Comparison of ENCODE assay signal across 20 cellular contexts in genomic region chr11:60390389-60390788, GRCh38. TPM values are rescaled to one million over a fixed set of nuclear protein-coding genes. Genes with fewer than 3 reads are reported as not detected.
"Had no signal": no experiment of that assay in that cellular context is flagged by ENCODE, and none has a peak within 500 bp of the region (broad histone marks: within the 10 kb centered on the region; RNA-seq: fewer than 3 reads in every experiment).

No MANE protein-coding gene starts in this region.

- H3K27ac Mint-ChIP-seq: activated naive CD8-positive, alpha-beta T cell treated with anti-CD3 and anti-CD28 coated beads, Interleukin-2, amount 10 ng/mL, durations not matched to agents 7 days and 5 days; activated T-helper 1 cell treated with anti-CD3 and anti-CD28 coated beads, Interleukin-12 subunit alpha, Interleukin-12 subunit beta, Interleukin-2, Interleukin-4 antibody, amounts not matched to agents 30 ng/mL and 10 ng/mL and 1 ng/mL, durations not matched to agents 14 hours and 24 hours and 36 hours; brain; type B pancreatic cell had no signal

- H3K27me3 ChIP-seq: esophagus squamous epithelium, suprapubic skin had no signal

- H3K27ac ChIP-seq: esophagus squamous epithelium, prostate gland, suprapubic skin had no signal

- H3K4me1 Mint-ChIP-seq: brain had no signal

- H3K9me3 Mint-ChIP-seq: activated naive CD8-positive, alpha-beta T cell treated with anti-CD3 and anti-CD28 coated beads, Interleukin-2, amount 10 ng/mL, durations not matched to agents 7 days and 5 days; activated T-helper 1 cell treated with anti-CD3 and anti-CD28 coated beads, Interleukin-12 subunit alpha, Interleukin-12 subunit beta, Interleukin-2, Interleukin-4 antibody, amounts not matched to agents 30 ng/mL and 10 ng/mL and 1 ng/mL, durations not matched to agents 14 hours and 24 hours and 36 hours; brain; stimulated activated naive CD8-positive, alpha-beta T cell treated with anti-CD3 and anti-CD28 coated beads, Interleukin-15, Interleukin-2, amounts not matched to agents 100 ng/mL and 50 ng/mL, for 24 hours; type B pancreatic cell had no signal

- H3K36me3 Mint-ChIP-seq: activated naive CD8-positive, alpha-beta T cell treated with anti-CD3 and anti-CD28 coated beads, Interleukin-2, amount 10 ng/mL, durations not matched to agents 7 days and 5 days; brain; type B pancreatic cell had no signal

- H3K4me3 ChIP-seq: esophagus squamous epithelium, prostate gland, skin epidermis, suprapubic skin had no signal

- H3K27me3 Mint-ChIP-seq: stimulated activated naive CD8-positive, alpha-beta T cell treated with anti-CD3 and anti-CD28 coated beads, Interleukin-15, Interleukin-2, amounts not matched to agents 100 ng/mL and 50 ng/mL, for 24 hours; type B pancreatic cell had no signal

- DNase-seq: activated CD4-positive, CD25-positive, alpha-beta regulatory T cell treated with anti-CD3 and anti-CD28 coated beads, Interleukin-2, amount 50 U/mL, for 72 hours; activated naive CD8-positive, alpha-beta T cell treated with anti-CD3 and anti-CD28 coated beads, Interleukin-2, amount 10 ng/mL, durations not matched to agents 7 days and 5 days; cortex of kidney; effector CD8-positive, alpha-beta T cell; esophagus squamous epithelium; left ventricle myocardium superior; right cardiac atrium; stimulated activated CD4-positive, alpha-beta T cell treated with anti-CD3 and anti-CD28 coated beads, Interleukin-4, amount 100 ng/mL, for 24 hours had no signal

- H3K4me3 Mint-ChIP-seq: activated naive CD8-positive, alpha-beta T cell treated with anti-CD3 and anti-CD28 coated beads, Interleukin-2, amount 10 ng/mL, durations not matched to agents 7 days and 5 days; activated T-helper 1 cell treated with anti-CD3 and anti-CD28 coated beads, Interleukin-12 subunit alpha, Interleukin-12 subunit beta, Interleukin-2, Interleukin-4 antibody, amounts not matched to agents 30 ng/mL and 10 ng/mL and 1 ng/mL, durations not matched to agents 14 hours and 24 hours and 36 hours; brain; stimulated activated naive CD8-positive, alpha-beta T cell treated with anti-CD3 and anti-CD28 coated beads, Interleukin-15, Interleukin-2, amounts not matched to agents 100 ng/mL and 50 ng/mL, for 24 hours; type B pancreatic cell had no signal

RNA-seq across cellular contexts. Expression of gene MS4A14, which starts 5.9 kb away (rescaled TPM):
- total RNA-seq: activated CD8-positive, alpha-beta memory T cell treated with anti-CD3 and anti-CD28 coated beads for 36 hours; activated T-helper 1 cell treated with anti-CD3 and anti-CD28 coated beads, Interleukin-12 subunit alpha, Interleukin-12 subunit beta, Interleukin-2, Interleukin-4 antibody, amounts not matched to agents 30 ng/mL and 10 ng/mL and 1 ng/mL, durations not matched to agents 14 hours and 24 hours and 36 hours; endothelial cell of umbilical vein; fibroblast of villous mesenchyme; kidney epithelial cell; osteoblast had no signal

RNA-seq across cellular contexts. Expression of gene MS4A7, which starts 12.1 kb away (rescaled TPM):
- total RNA-seq: activated CD8-positive, alpha-beta memory T cell treated with anti-CD3 and anti-CD28 coated beads for 36 hours; activated T-helper 1 cell treated with anti-CD3 and anti-CD28 coated beads, Interleukin-12 subunit alpha, Interleukin-12 subunit beta, Interleukin-2, Interleukin-4 antibody, amounts not matched to agents 30 ng/mL and 10 ng/mL and 1 ng/mL, durations not matched to agents 14 hours and 24 hours and 36 hours; endothelial cell of umbilical vein; fibroblast of villous mesenchyme; kidney epithelial cell had no signal

RNA-seq across cellular contexts. Expression of gene MS4A5, which starts 39.0 kb away (rescaled TPM):
- total RNA-seq: activated CD8-positive, alpha-beta memory T cell treated with anti-CD3 and anti-CD28 coated beads for 36 hours; activated naive CD8-positive, alpha-beta T cell treated with anti-CD3 and anti-CD28 coated beads, Interleukin-2, amount 10 ng/mL, durations not matched to agents 7 days and 5 days; activated T-helper 1 cell treated with anti-CD3 and anti-CD28 coated beads, Interleukin-12 subunit alpha, Interleukin-12 subunit beta, Interleukin-2, Interleukin-4 antibody, amounts not matched to agents 30 ng/mL and 10 ng/mL and 1 ng/mL, durations not matched to agents 14 hours and 24 hours and 36 hours; endothelial cell of umbilical vein; esophagus squamous epithelium; fibroblast of villous mesenchyme; kidney epithelial cell; left ventricle myocardium superior; osteoblast; right cardiac atrium; suprapubic skin had no signal
